Comparison of ENCODE assay signal across 1 cellular context in genomic region chr6:119535332-119535731, GRCh38.
TF ChIP-seq lines count a peak whose summit lies in the region.

No MANE protein-coding gene starts in this region.

TF ChIP-seq in GM12878, 131 proteins besides CTCF, POLR2A, EP300 and RAD21 (continued from another document):
- TF ChIP-seq PRDM15 (CRISPR knock-in tag; IDR thresholded peaks at IDR 0.05) (no peak), ZBTB4 (CRISPR knock-in tag; IDR thresholded peaks at IDR 0.05) (no peak), RUNX3 (IDR thresholded peaks at IDR 0.05; ENCODE audit: low read length) (peak; percentile 26; the same call in 1 of the 2 replicates), ELK1 (IDR thresholded peaks at IDR 0.05; ENCODE audit: low read depth, low read length) (no peak), BCL11A (IDR thresholded peaks at IDR 0.05; ENCODE audit: low read depth, low read length) (0 out of 2 replicates have a peak, but pooled peaks have one; percentile 32), ZNF622 (IDR thresholded peaks at IDR 0.05) (no peak), ATF7 (IDR thresholded peaks at IDR 0.05; ENCODE audit: low read depth) (no peak), NRF1 (conservative IDR thresholded peaks at IDR 0.05; ENCODE audit: low read depth, low read length) (no peak), ZNF274 (IDR thresholded peaks at IDR 0.05; ENCODE audit: insufficient read depth, insufficient read length) (no peak), MYB (IDR thresholded peaks at IDR 0.05; ENCODE audit: borderline replicate concordance, low read depth, low read length) (no peak), CUX1 (IDR thresholded peaks at IDR 0.05; ENCODE audit: insufficient replicate concordance, low read depth, low read length) (no peak), PAX5 (IDR thresholded peaks at IDR 0.05; ENCODE audit: borderline replicate concordance, low read depth, low read length) (no peak), TAF1 (IDR thresholded peaks at IDR 0.05; ENCODE audit: borderline replicate concordance, low read depth, low read length) (no peak), POU2F2 (IDR thresholded peaks at IDR 0.05; ENCODE audit: borderline replicate concordance, low read depth, low read length) (no peak), NFYA (IDR thresholded peaks at IDR 0.05; ENCODE audit: borderline replicate concordance, low read depth, low read length) (no peak), EZH2 (IDR thresholded peaks at IDR 0.05; ENCODE audit: borderline replicate concordance, control insufficient read depth, low read depth, low read length) (no peak), PML (IDR thresholded peaks at IDR 0.05; ENCODE audit: low read length) (no peak), STAT1 (conservative IDR thresholded peaks at IDR 0.05) (no peak), IKZF1 (conservative IDR thresholded peaks at IDR 0.05) (0 out of 2 replicates have a peak, but pooled peaks have one; percentile 17), BHLHE40 (IDR thresholded peaks at IDR 0.05; ENCODE audit: borderline replicate concordance in 1 of 2, low read depth in 2 of 2, low read length in 1 of 2) (peak in 1 of 2 experiments; percentile 33; a peak in 1 of 4 replicates), IKZF2 (IDR thresholded peaks at IDR 0.05) (0 out of 4 replicates have a peak, but pooled peaks of 1 of the 2 experiments have one; percentile 29), ZBTB33 (IDR thresholded peaks at IDR 0.05) (no peak), RAD51 (IDR thresholded peaks at IDR 0.05) (0 out of 2 replicates have a peak, but pooled peaks have one; percentile 34), EED (IDR thresholded peaks at IDR 0.05; ENCODE audit: low read depth) (no peak), PAX8 (IDR thresholded peaks at IDR 0.05) (no peak), BCL3 (IDR thresholded peaks at IDR 0.05; ENCODE audit: borderline replicate concordance, insufficient read depth, low read depth, low read length, poor library complexity, severe bottlenecking) (no peak), FOXK2 (IDR thresholded peaks at IDR 0.05) (no peak), CHD2 (IDR thresholded peaks at IDR 0.05; ENCODE audit: borderline replicate concordance, low read depth, low read length) (no peak), USF1 (IDR thresholded peaks at IDR 0.05; ENCODE audit: borderline replicate concordance, extremely low read length, insufficient read depth, low read depth, low read length) (peak; percentile 27), PBX3 (IDR thresholded peaks at IDR 0.05; ENCODE audit: insufficient replicate concordance, low read depth, low read length) (no peak), SPI1 (IDR thresholded peaks at IDR 0.05; ENCODE audit: borderline replicate concordance, insufficient read depth, low read depth, low read length) (peak; percentile 48; the same call in 1 of the 2 replicates)
